Comparison of ENCODE assay signal across 1 cellular context in genomic region chr7:55188590-55189446, GRCh38.
TF ChIP-seq lines count a peak whose summit lies in the region.

No MANE protein-coding gene starts in this region.

TF ChIP-seq in HepG2, 621 proteins besides CTCF, POLR2A, EP300 and RAD21 (continued from another document and continues in another):
- TF ChIP-seq, protein P1, sequence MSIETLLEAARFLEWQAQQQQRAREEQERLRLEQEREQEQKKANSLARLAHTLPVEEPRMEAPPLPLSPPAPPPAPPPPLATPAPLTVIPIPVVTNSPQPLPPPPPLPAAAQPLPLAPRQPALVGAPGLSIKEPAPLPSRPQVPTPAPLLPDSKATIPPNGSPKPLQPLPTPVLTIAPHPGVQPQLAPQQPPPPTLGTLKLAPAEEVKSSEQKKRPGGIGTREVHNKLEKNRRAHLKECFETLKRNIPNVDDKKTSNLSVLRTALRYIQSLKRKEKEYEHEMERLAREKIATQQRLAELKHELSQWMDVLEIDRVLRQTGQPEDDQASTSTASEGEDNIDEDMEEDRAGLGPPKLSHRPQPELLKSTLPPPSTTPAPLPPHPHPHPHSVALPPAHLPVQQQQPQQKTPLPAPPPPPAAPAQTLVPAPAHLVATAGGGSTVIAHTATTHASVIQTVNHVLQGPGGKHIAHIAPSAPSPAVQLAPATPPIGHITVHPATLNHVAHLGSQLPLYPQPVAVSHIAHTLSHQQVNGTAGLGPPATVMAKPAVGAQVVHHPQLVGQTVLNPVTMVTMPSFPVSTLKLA (IDR thresholded peaks at IDR 0.05), result peak; percentile 35; the same call in 1 of the 2 replicates
- TF ChIP-seq TBX2 (CRISPR knock-in tag; IDR thresholded peaks at IDR 0.05; ENCODE audit: borderline replicate concordance), result peak; percentile 86
- TF ChIP-seq, protein P2, sequence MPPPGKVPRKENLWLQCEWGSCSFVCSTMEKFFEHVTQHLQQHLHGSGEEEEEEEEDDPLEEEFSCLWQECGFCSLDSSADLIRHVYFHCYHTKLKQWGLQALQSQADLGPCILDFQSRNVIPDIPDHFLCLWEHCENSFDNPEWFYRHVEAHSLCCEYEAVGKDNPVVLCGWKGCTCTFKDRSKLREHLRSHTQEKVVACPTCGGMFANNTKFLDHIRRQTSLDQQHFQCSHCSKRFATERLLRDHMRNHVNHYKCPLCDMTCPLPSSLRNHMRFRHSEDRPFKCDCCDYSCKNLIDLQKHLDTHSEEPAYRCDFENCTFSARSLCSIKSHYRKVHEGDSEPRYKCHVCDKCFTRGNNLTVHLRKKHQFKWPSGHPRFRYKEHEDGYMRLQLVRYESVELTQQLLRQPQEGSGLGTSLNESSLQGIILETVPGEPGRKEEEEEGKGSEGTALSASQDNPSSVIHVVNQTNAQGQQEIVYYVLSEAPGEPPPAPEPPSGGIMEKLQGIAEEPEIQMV (CRISPR knock-in tag; IDR thresholded peaks at IDR 0.05; ENCODE audit: low read depth), result 0 out of 2 replicates have a peak, but pooled peaks have one; percentile 32
- peak; percentile 28 for TF ChIP-seq BCL6 (CRISPR knock-in tag; IDR thresholded peaks at IDR 0.05)
- TF ChIP-seq, protein P3, sequence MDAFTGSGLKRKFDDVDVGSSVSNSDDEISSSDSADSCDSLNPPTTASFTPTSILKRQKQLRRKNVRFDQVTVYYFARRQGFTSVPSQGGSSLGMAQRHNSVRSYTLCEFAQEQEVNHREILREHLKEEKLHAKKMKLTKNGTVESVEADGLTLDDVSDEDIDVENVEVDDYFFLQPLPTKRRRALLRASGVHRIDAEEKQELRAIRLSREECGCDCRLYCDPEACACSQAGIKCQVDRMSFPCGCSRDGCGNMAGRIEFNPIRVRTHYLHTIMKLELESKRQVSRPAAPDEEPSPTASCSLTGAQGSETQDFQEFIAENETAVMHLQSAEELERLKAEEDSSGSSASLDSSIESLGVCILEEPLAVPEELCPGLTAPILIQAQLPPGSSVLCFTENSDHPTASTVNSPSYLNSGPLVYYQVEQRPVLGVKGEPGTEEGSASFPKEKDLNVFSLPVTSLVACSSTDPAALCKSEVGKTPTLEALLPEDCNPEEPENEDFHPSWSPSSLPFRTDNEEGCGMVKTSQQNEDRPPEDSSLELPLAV (CRISPR knock-in tag; conservative IDR thresholded peaks at IDR 0.05; ENCODE audit: low read depth), result no peak
- TF ChIP-seq REPIN1 (CRISPR knock-in tag; IDR thresholded peaks at IDR 0.05; ENCODE audit: borderline replicate concordance, low read depth), result peak; percentile 87
- TF ChIP-seq ZNF382 (CRISPR knock-in tag; IDR thresholded peaks at IDR 0.05; ENCODE audit: borderline replicate concordance), result no peak
- no peak for TF ChIP-seq ZNF652 (CRISPR knock-in tag; IDR thresholded peaks at IDR 0.05; ENCODE audit: borderline replicate concordance, low read depth)
- TF ChIP-seq, protein P4, sequence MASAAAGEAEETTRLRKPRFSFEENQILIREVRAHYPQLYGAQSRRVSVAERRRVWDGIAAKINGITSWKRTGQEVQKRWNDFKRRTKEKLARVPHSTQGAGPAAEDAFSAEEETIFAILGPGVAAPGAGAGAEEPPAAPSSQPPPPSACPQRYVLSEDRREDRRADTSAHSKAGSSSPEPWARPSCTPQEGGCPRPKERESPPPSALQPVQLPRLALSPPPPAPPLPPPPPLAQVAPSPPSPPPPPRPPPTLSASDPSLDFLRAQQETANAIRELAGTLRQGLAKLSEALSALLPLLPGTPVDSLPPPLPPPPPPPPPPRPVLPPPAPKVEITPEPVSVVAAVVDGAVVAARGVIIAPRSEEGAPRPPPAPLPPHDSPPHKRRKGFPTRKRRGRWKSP (CRISPR knock-in tag; IDR thresholded peaks at IDR 0.05), result peak; percentile 62; the same call in 1 of the 2 replicates
- TF ChIP-seq ZKSCAN8 (CRISPR knock-in tag; IDR thresholded peaks at IDR 0.05; ENCODE audit: borderline replicate concordance), result no peak
- TF ChIP-seq DMAP1 (CRISPR knock-in tag; IDR thresholded peaks at IDR 0.05), result peak; percentile 79; the same call in 1 of the 2 replicates
- 0 out of 2 replicates have a peak, but pooled peaks have one; percentile 54 for TF ChIP-seq ARID2 (CRISPR knock-in tag; IDR thresholded peaks at IDR 0.05; ENCODE audit: borderline replicate concordance)
- peak; percentile 66 for TF ChIP-seq CCAR2 (optimal IDR thresholded peaks at IDR 0.05; ENCODE audit: low read depth, low read length)
- TF ChIP-seq ZNF879 (CRISPR knock-in tag; IDR thresholded peaks at IDR 0.05), result no peak
- no peak for TF ChIP-seq TSC22D2 (CRISPR knock-in tag; IDR thresholded peaks at IDR 0.05; ENCODE audit: borderline replicate concordance)
- peak; percentile 39; the same call in 1 of the 2 replicates for TF ChIP-seq PHF8 (CRISPR knock-in tag; IDR thresholded peaks at IDR 0.05)
- no peak; the same call in 1 of the 2 replicates for TF ChIP-seq ZNF138 (CRISPR knock-in tag; IDR thresholded peaks at IDR 0.05; ENCODE audit: low read depth)
- no peak for TF ChIP-seq TBL1XR1 (IDR thresholded peaks at IDR 0.05; ENCODE audit: borderline replicate concordance, low read length, partially characterized antibody)
- peak; percentile 63; the same call in 1 of the 2 replicates for TF ChIP-seq KDM2A (CRISPR knock-in tag; IDR thresholded peaks at IDR 0.05; ENCODE audit: borderline replicate concordance, low read depth)
- TF ChIP-seq ISL2 (CRISPR knock-in tag; IDR thresholded peaks at IDR 0.05), result peak; percentile 46; the same call in 1 of the 2 replicates
- no peak for TF ChIP-seq ZNF546 (CRISPR knock-in tag; conservative IDR thresholded peaks at IDR 0.05)
- no peak for TF ChIP-seq PHF5A (CRISPR knock-in tag; IDR thresholded peaks at IDR 0.05; ENCODE audit: low read depth, unreplicated experiment)
- TF ChIP-seq RBAK (CRISPR knock-in tag; IDR thresholded peaks at IDR 0.05), result no peak
- 0 out of 2 replicates have a peak, but pooled peaks have one; percentile 72 for TF ChIP-seq ZC3H13 (CRISPR knock-in tag; IDR thresholded peaks at IDR 0.05)
- TF ChIP-seq ZNF230 (CRISPR knock-in tag; IDR thresholded peaks at IDR 0.05), result peak; percentile 31; the same call in 1 of the 2 replicates
- TF ChIP-seq ZNF329 (CRISPR knock-in tag; IDR thresholded peaks at IDR 0.05; ENCODE audit: low read depth), result no peak
- no peak for TF ChIP-seq SP5 (CRISPR knock-in tag; IDR thresholded peaks at IDR 0.05; ENCODE audit: borderline replicate concordance, low read depth)
- TF ChIP-seq RELA (CRISPR knock-in tag; IDR thresholded peaks at IDR 0.05), result 0 out of 2 replicates have a peak, but pooled peaks have one; percentile 85
- TF ChIP-seq, protein P5, sequence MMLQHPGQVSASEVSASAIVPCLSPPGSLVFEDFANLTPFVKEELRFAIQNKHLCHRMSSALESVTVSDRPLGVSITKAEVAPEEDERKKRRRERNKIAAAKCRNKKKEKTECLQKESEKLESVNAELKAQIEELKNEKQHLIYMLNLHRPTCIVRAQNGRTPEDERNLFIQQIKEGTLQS (CRISPR knock-in tag; IDR thresholded peaks at IDR 0.05), result no peak
- TF ChIP-seq AHR (CRISPR knock-in tag; IDR thresholded peaks at IDR 0.05), result no peak
- no peak for TF ChIP-seq HNRNPK (IDR thresholded peaks at IDR 0.05; ENCODE audit: low read depth, low read length, poor library complexity, severe bottlenecking)
- TF ChIP-seq SP2 (CRISPR knock-in tag; IDR thresholded peaks at IDR 0.05), result 0 out of 2 replicates have a peak, but pooled peaks have one; percentile 17
- TF ChIP-seq ZSCAN9 (CRISPR knock-in tag; IDR thresholded peaks at IDR 0.05; ENCODE audit: borderline replicate concordance), result 0 out of 2 replicates have a peak, but pooled peaks have one; percentile 18
- TF ChIP-seq, protein P6, sequence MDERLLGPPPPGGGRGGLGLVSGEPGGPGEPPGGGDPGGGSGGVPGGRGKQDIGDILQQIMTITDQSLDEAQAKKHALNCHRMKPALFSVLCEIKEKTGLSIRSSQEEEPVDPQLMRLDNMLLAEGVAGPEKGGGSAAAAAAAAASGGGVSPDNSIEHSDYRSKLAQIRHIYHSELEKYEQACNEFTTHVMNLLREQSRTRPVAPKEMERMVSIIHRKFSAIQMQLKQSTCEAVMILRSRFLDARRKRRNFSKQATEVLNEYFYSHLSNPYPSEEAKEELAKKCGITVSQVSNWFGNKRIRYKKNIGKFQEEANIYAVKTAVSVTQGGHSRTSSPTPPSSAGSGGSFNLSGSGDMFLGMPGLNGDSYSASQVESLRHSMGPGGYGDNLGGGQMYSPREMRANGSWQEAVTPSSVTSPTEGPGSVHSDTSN (CRISPR knock-in tag; IDR thresholded peaks at IDR 0.05), result peak; percentile 72
- no peak for TF ChIP-seq ETV6 (CRISPR knock-in tag; conservative IDR thresholded peaks at IDR 0.05)
- TF ChIP-seq MED8 (CRISPR knock-in tag; IDR thresholded peaks at IDR 0.05; ENCODE audit: insufficient replicate concordance), result peak; percentile 55
- no peak for TF ChIP-seq ZNF782 (CRISPR knock-in tag; IDR thresholded peaks at IDR 0.05; ENCODE audit: borderline replicate concordance)
- TF ChIP-seq FOXJ3 (CRISPR knock-in tag; IDR thresholded peaks at IDR 0.05; ENCODE audit: borderline replicate concordance), result peak; percentile 83; the same call in 1 of the 2 replicates
- TF ChIP-seq, protein P7, sequence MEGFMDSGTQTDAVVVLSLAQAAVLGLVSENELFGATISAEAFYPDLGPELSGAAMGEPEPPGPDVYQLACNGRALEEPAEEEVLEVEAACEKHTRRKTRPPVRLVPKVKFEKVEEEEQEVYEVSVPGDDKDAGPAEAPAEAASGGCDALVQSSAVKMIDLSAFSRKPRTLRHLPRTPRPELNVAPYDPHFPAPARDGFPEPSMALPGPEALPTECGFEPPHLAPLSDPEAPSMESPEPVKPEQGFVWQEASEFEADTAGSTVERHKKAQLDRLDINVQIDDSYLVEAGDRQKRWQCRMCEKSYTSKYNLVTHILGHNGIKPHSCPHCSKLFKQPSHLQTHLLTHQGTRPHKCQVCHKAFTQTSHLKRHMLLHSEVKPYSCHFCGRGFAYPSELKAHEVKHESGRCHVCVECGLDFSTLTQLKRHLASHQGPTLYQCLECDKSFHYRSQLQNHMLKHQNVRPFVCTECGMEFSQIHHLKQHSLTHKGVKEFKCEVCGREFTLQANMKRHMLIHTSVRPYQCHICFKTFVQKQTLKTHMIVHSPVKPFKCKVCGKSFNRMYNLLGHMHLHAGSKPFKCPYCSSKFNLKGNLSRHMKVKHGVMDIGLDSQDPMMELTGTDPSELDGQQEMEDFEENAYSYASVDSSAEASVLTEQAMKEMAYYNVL (CRISPR knock-in tag; IDR thresholded peaks at IDR 0.05; ENCODE audit: borderline replicate concordance), result peak; percentile 68; the same call in 1 of the 2 replicates
- peak; percentile 53 for TF ChIP-seq RXRB (CRISPR knock-in tag; IDR thresholded peaks at IDR 0.05; ENCODE audit: borderline replicate concordance)
- TF ChIP-seq, protein P8, sequence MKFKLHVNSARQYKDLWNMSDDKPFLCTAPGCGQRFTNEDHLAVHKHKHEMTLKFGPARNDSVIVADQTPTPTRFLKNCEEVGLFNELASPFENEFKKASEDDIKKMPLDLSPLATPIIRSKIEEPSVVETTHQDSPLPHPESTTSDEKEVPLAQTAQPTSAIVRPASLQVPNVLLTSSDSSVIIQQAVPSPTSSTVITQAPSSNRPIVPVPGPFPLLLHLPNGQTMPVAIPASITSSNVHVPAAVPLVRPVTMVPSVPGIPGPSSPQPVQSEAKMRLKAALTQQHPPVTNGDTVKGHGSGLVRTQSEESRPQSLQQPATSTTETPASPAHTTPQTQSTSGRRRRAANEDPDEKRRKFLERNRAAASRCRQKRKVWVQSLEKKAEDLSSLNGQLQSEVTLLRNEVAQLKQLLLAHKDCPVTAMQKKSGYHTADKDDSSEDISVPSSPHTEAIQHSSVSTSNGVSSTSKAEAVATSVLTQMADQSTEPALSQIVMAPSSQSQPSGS (CRISPR knock-in tag; IDR thresholded peaks at IDR 0.05), result peak; percentile 55
- peak; percentile 92 for TF ChIP-seq BHLHE40 (IDR thresholded peaks at IDR 0.05; ENCODE audit: low read length)
- no peak for TF ChIP-seq FIP1L1 (IDR thresholded peaks at IDR 0.05; ENCODE audit: borderline replicate concordance, insufficient read depth, low read depth, low read length)
- TF ChIP-seq RFX1 (IDR thresholded peaks at IDR 0.05), result no peak
- no peak for TF ChIP-seq MED13 (CRISPR knock-in tag; IDR thresholded peaks at IDR 0.05)
- peak; percentile 50; the same call in 1 of the 2 replicates for TF ChIP-seq HMG20A (CRISPR knock-in tag; IDR thresholded peaks at IDR 0.05; ENCODE audit: borderline replicate concordance)
- peak; percentile 81 for TF ChIP-seq PITX1 (CRISPR knock-in tag; IDR thresholded peaks at IDR 0.05)
- TF ChIP-seq CEBPZ (IDR thresholded peaks at IDR 0.05; ENCODE audit: low read length), result no peak
- TF ChIP-seq ERF (CRISPR knock-in tag; IDR thresholded peaks at IDR 0.05), result no peak
- no peak for TF ChIP-seq ZFP36L1 (CRISPR knock-in tag; IDR thresholded peaks at IDR 0.05)
- TF ChIP-seq PCBP2 (optimal IDR thresholded peaks at IDR 0.05; ENCODE audit: low read depth, low read length, poor library complexity, severe bottlenecking), result no peak
- TF ChIP-seq EZH2 (conservative IDR thresholded peaks at IDR 0.05; ENCODE audit: low read depth, low read length), result no peak
- TF ChIP-seq GMEB2 (CRISPR knock-in tag; IDR thresholded peaks at IDR 0.05; ENCODE audit: low read depth), result no peak
